In the genomic region with DNA sequence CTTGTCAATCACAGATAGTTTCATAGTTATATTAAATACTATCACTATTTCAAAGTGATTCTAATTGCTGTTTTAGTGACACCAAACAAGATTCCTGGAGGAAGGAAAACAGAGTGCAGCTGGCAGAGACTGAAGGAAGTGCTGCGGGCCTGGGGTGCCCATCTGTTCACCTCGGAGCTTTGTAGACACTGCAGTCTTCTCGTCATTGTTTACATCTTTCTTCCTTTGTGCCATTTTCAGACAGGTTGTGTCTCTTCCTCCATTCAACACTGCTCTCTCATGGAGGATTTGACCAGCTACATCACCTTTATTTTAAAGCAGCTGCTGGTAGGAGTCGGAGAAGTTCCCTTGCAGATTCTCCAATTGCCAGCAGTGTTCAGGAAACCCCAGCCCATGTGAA, we compare ENCODE assay signal across 13 cellular contexts. TPM values are rescaled to one million over a fixed set of nuclear protein-coding genes. Genes with fewer than 3 reads are reported as not detected.
"Had no signal": no experiment of that assay in that cellular context is flagged by ENCODE, and none has a peak within 500 bp of the region (broad histone marks: within the 10 kb centered on the region; RNA-seq: fewer than 3 reads in every experiment).

No MANE protein-coding gene starts in this region.

- DNase-seq: activated effector memory CD4-positive, alpha-beta T cell treated with anti-CD3 and anti-CD28 coated beads, Interleukin-2, amount 50 U/mL, for 16 hours; amygdala; head of caudate nucleus; left ventricle myocardium inferior; nephron progenitor cell; ovary had no signal

- ATAC-seq: activated CD4-positive, CD25-positive, alpha-beta regulatory T cell treated with anti-CD3 and anti-CD28 coated beads, Interleukin-2, amount 50 U/mL, for 24 hours had no signal

- H3K9me3 ChIP-seq: esophagus muscularis mucosa, left ventricle myocardium inferior, ovary, tibial nerve, vagina had no signal

- H3K27me3 ChIP-seq: dorsolateral prefrontal cortex, esophagus muscularis mucosa, ovary, tibial nerve, vagina had no signal

- H3K4me3 ChIP-seq: dorsolateral prefrontal cortex, esophagus muscularis mucosa, left ventricle myocardium inferior, ovary, skin epidermis, tibial nerve, vagina had no signal

- H3K27ac ChIP-seq: esophagus muscularis mucosa, left ventricle myocardium inferior, ovary, skin epidermis, tibial nerve, vagina had no signal

- H3K36me3 ChIP-seq: esophagus muscularis mucosa, left ventricle myocardium inferior, ovary, tibial nerve, vagina had no signal

- H3K4me1 ChIP-seq: esophagus muscularis mucosa, left ventricle myocardium inferior had no signal

RNA-seq across cellular contexts. Expression of a gene that starts 37.3 kb away (rescaled TPM):
- total RNA-seq: T-helper 2 cell treated with Interferon-gamma antibody and Interleukin-4, amounts not matched to agents 100 ng/mL and 5 ng/mL, for 36 hours had no signal
